ENCODE assay signal across 21 cellular contexts in the genomic region with DNA sequence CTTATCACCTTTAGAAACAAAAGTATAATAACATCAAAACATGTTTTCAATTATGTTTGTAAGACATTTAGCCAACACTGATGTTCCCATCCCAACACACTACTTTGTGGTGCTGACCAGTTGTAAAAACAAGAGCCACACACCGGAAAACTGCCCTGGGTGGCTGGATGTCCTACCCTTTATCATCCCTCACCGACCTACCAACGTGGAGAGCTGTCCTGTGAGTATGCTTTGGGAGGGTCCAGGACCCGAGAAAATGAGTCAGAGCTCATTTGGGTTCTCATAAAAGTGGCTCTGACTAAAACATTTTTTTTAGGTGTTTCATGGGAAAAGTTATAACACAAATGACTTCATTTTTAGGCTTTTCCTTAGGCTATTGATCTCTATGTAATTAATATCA. TPM values are rescaled to one million over a fixed set of nuclear protein-coding genes. Genes with fewer than 3 reads are reported as not detected.
A peak's percentile ranks its signal among the peaks of the same experiment; 100 is the strongest.
DNase-seq lines count a peak whose midpoint lies in the region; ATAC-seq and FAIRE-seq lines count a peak whose summit lies in the region.
"Had no signal": no experiment of that assay in that cellular context is flagged by ENCODE, and none has a peak within 500 bp of the region (broad histone marks: within the 10 kb centered on the region; RNA-seq: fewer than 3 reads in every experiment).

No MANE protein-coding gene starts in this region.

- H3K4me3 Mint-ChIP-seq in T-helper 2 cell treated with Interferon-gamma antibody and Interleukin-4, amounts not matched to agents 5 μg/mL and 100 μg/mL, for 36 hours, result no peak overlapping the region
- H3K4me3 Mint-ChIP-seq: GM23338 had no signal

- H3K36me3 ChIP-seq in effector memory CD4-positive, alpha-beta T cell (ENCODE audit: control insufficient read depth, insufficient read depth, low read length), result no peaks in the 10 kb centered on the region
- H3K36me3 ChIP-seq: BLaER1 treated with 17β-estradiol and CSF1 and Interleukin-3, amounts not matched to agents 10 nM and 100 nM had no signal

- FAIRE-seq in frontal cortex (lab: Jason Lieb, UNC), result no peak
- FAIRE-seq: GM12878, GM18507 had no signal

- ATAC-seq in GM21367 (IDR thresholded peaks at IDR 0.05; ENCODE audit: unreplicated experiment), result no peak
- ATAC-seq: GM12878, GM23338 had no signal

- H3K27ac ChIP-seq in effector memory CD4-positive, alpha-beta T cell (ENCODE audit: insufficient read depth, low read length, poor library complexity, severe bottlenecking), result no peak overlapping the region
- H3K27ac ChIP-seq: BLaER1 treated with 17β-estradiol and CSF1 and Interleukin-3, amounts not matched to agents 10 nM and 100 nM; HL-60 had no signal

- no peaks in the 10 kb centered on the region for H3K4me1 ChIP-seq in effector memory CD4-positive, alpha-beta T cell (ENCODE audit: control insufficient read depth, insufficient read depth, low read length, poor library complexity, severe bottlenecking)

- H3K9me3 Mint-ChIP-seq in T-helper 2 cell treated with Interferon-gamma antibody and Interleukin-4, amounts not matched to agents 5 μg/mL and 100 μg/mL, for 36 hours, result no peaks in the 10 kb centered on the region
- H3K9me3 Mint-ChIP-seq: GM23338 had no signal

- no peaks in the 10 kb centered on the region for H3K27me3 ChIP-seq in effector memory CD4-positive, alpha-beta T cell (replicated peaks; ENCODE audit: control insufficient read depth, insufficient read depth, low read length, poor library complexity, severe bottlenecking)

- no peaks in the 10 kb centered on the region for H3K9me3 ChIP-seq in effector memory CD4-positive, alpha-beta T cell (ENCODE audit: control insufficient read depth, low read length)
- H3K9me3 ChIP-seq: BLaER1 treated with 17β-estradiol and CSF1 and Interleukin-3, amounts not matched to agents 10 nM and 100 nM had no signal

- H3K4me1 Mint-ChIP-seq in T-helper 2 cell treated with Interferon-gamma antibody and Interleukin-4, amounts not matched to agents 5 μg/mL and 100 μg/mL, for 36 hours (ENCODE audit: low read depth), result no peaks in the 10 kb centered on the region

- DNase-seq in AG20443 (ENCODE audit: low spot score) (peak; percentile 52), HT1080 (ENCODE audit: low read depth) (peak; percentile 61), astrocyte of the hippocampus (ENCODE audit: low read depth, low spot score) (peak; percentile 5), skeletal muscle cell (ENCODE audit: low read depth) (peak; percentile 44), frontal cortex (ENCODE audit: low spot score in 2 of 2) (no peak)
- DNase-seq in effector memory CD4-positive, alpha-beta T cell, result no peak
- DNase-seq in T-helper 2 cell treated with Interferon-gamma antibody and Interleukin-4, amounts not matched to agents 5 μg/mL and 100 μg/mL, for 36 hours (ENCODE audit: low spot score), result no peak
- DNase-seq: KBM-7; NCI-H1092 treated with DMSO at 0.1 percent for 48 hours; NCI-H1694; NCI-H2107; NCI-H69; NK-92 treated with Interleukin-12 subunit alpha and Interleukin-12 subunit beta, amount 100 ng/mL, for 24 hours; OCI-M1 had no signal

- no peaks in the 10 kb centered on the region for H3K36me3 Mint-ChIP-seq in T-helper 2 cell treated with Interferon-gamma antibody and Interleukin-4, amounts not matched to agents 5 μg/mL and 100 μg/mL, for 36 hours (ENCODE audit: low read depth)

- no peak overlapping the region for H3K27ac Mint-ChIP-seq in T-helper 2 cell treated with Interferon-gamma antibody and Interleukin-4, amounts not matched to agents 5 μg/mL and 100 μg/mL, for 36 hours
- H3K27ac Mint-ChIP-seq: GM23338 had no signal

- H3K27me3 Mint-ChIP-seq in T-helper 2 cell treated with Interferon-gamma antibody and Interleukin-4, amounts not matched to agents 5 μg/mL and 100 μg/mL, for 36 hours (ENCODE audit: low read depth), result no peaks in the 10 kb centered on the region

- H3K4me3 ChIP-seq in skeletal muscle cell (ENCODE audit: low read depth, low read length), result no peak overlapping the region
- H3K4me3 ChIP-seq in effector memory CD4-positive, alpha-beta T cell (ENCODE audit: insufficient read depth, low read depth, low read length, poor library complexity, severe bottlenecking), result no peak overlapping the region
- H3K4me3 ChIP-seq: BLaER1 treated with 17β-estradiol and CSF1 and Interleukin-3, amounts not matched to agents 10 nM and 100 nM; GM12878; GM23338 had no signal

RNA-seq across cellular contexts. Expression of a gene that starts 29.3 kb away (rescaled TPM):
- total RNA-seq in HT1080 (2014; rRNA removed; shearing (Covaris generic)), result not detected in 2 replicates
- polyA plus RNA-seq in HT1080 (2015; cell fraction: cytosol; rRNA removed), result not detected in 2 replicates
- polyA plus RNA-seq in HT1080 (2015; cell fraction: nucleus; rRNA removed), result not detected in 2 replicates
- total RNA-seq in frontal cortex, result not detected
- total RNA-seq: MCF 10A had no signal
- polyA plus RNA-seq: GM12878 had no signal

RNA-seq across cellular contexts. Expression of a gene that starts 39.0 kb away (rescaled TPM):
- total RNA-seq in HT1080 (2014; rRNA removed; shearing (Covaris generic)), result 0.07 TPM in 1 of 2 replicates, not detected in the other
- polyA plus RNA-seq in HT1080 (2015; cell fraction: cytosol; rRNA removed), result 0.20 TPM in 1 of 2 replicates, not detected in the other
- 0.26 TPM in 1 of 2 replicates, not detected in the other for polyA plus RNA-seq in HT1080 (2015; cell fraction: nucleus; rRNA removed)
- total RNA-seq in frontal cortex, result not detected
- total RNA-seq: GM12878, GM23338, MCF 10A had no signal
- polyA plus RNA-seq: GM12878, GM23338 had no signal

Comparison
In these comparisons a context has a peak if more than half of its experiments do, and no peak if none do; other contexts are left out.
1. DNase-seq: peak in AG20443 (single experiment), HT1080 (single experiment), astrocyte of the hippocampus (single experiment) and skeletal muscle cell (single experiment); none in effector memory CD4-positive, alpha-beta T cell (0 of 3), frontal cortex (0 of 2) and T-helper 2 cell treated with Interferon-gamma antibody and Interleukin-4, amounts not matched to agents 5 μg/mL and 100 μg/mL, for 36 hours (single experiment).